In genomic region chr12:114680498-114681148, GRCh38 we compare ENCODE assay signal across 1 cellular context.
TF ChIP-seq lines count a peak whose summit lies in the region.

No MANE protein-coding gene starts in this region.

TF ChIP-seq in HEK293, 187 proteins besides CTCF, POLR2A, EP300 and RAD21 (continued from another document):
- TF ChIP-seq ZBTB11 (tag by site-specific recombination; conservative IDR thresholded peaks at IDR 0.05; ENCODE audit: low read depth) (no peak), ZNF610 (tag by site-specific recombination; IDR thresholded peaks at IDR 0.05; ENCODE audit: borderline replicate concordance) (no peak), SCRT1 (tag by site-specific recombination; IDR thresholded peaks at IDR 0.05; ENCODE audit: borderline replicate concordance) (no peak), ZNF354C (tag by site-specific recombination; IDR thresholded peaks at IDR 0.05; ENCODE audit: borderline replicate concordance, low read depth) (no peak), ZNF2 (tag by site-specific recombination; IDR thresholded peaks at IDR 0.05) (no peak), ZBTB20 (tag by site-specific recombination; IDR thresholded peaks at IDR 0.05) (no peak), ZFP69B (tag by site-specific recombination; IDR thresholded peaks at IDR 0.05) (no peak), SP2 (tag by site-specific recombination; IDR thresholded peaks at IDR 0.05) (no peak), REST (tag by site-specific recombination; IDR thresholded peaks at IDR 0.05) (no peak), ZNF10 (tag by site-specific recombination; IDR thresholded peaks at IDR 0.05) (no peak)
